1 cellular context compared by ENCODE assay signal in genomic region chr16:75250809-75251279, GRCh38.
TF ChIP-seq lines count a peak whose summit lies in the region.

No MANE protein-coding gene starts in this region.

TF ChIP-seq in HepG2, 621 proteins besides CTCF, POLR2A, EP300 and RAD21 (continued from another document and continues in another):
- TF ChIP-seq ZNF274 (CRISPR knock-in tag; IDR thresholded peaks at IDR 0.05) (peak; percentile 84), NRL (CRISPR knock-in tag; IDR thresholded peaks at IDR 0.05; ENCODE audit: borderline replicate concordance) (peak; percentile 61; the same call in 1 of the 2 replicates), CAMTA2 (CRISPR knock-in tag; IDR thresholded peaks at IDR 0.05; ENCODE audit: borderline replicate concordance) (peak; percentile 89; the same call in 1 of the 2 replicates), PAF1 (CRISPR knock-in tag; IDR thresholded peaks at IDR 0.05) (no peak), PRDM15 (CRISPR knock-in tag; IDR thresholded peaks at IDR 0.05) (peak; percentile 48), TERF1 (CRISPR knock-in tag; IDR thresholded peaks at IDR 0.05) (no peak), ZNF34 (CRISPR knock-in tag; IDR thresholded peaks at IDR 0.05; ENCODE audit: borderline replicate concordance) (peak; percentile 58; the same call in 1 of the 2 replicates), ZHX2 (IDR thresholded peaks at IDR 0.05; ENCODE audit: low read depth) (no peak), ZHX2 (CRISPR knock-in tag; IDR thresholded peaks at IDR 0.05; ENCODE audit: borderline replicate concordance) (peak; percentile 31; the same call in 1 of the 2 replicates), ZSCAN5A (CRISPR knock-in tag; IDR thresholded peaks at IDR 0.05; ENCODE audit: borderline replicate concordance) (no peak; the same call in 1 of the 2 replicates), ZBTB10 (CRISPR knock-in tag; IDR thresholded peaks at IDR 0.05; ENCODE audit: borderline replicate concordance) (no peak; the same call in 1 of the 2 replicates), SNAPC5 (CRISPR knock-in tag; IDR thresholded peaks at IDR 0.05; ENCODE audit: borderline replicate concordance) (no peak), ZNF501 (CRISPR knock-in tag; IDR thresholded peaks at IDR 0.05) (peak; percentile 98), ZNF577 (CRISPR knock-in tag; IDR thresholded peaks at IDR 0.05; ENCODE audit: borderline replicate concordance, low read depth) (no peak), FOXM1 (CRISPR knock-in tag; IDR thresholded peaks at IDR 0.05) (no peak), ZNF337 (CRISPR knock-in tag; IDR thresholded peaks at IDR 0.05; ENCODE audit: borderline replicate concordance, low read depth) (no peak), HBP1 (CRISPR knock-in tag; IDR thresholded peaks at IDR 0.05; ENCODE audit: low read depth) (no peak), RFX5 (IDR thresholded peaks at IDR 0.05; ENCODE audit: low read depth, low read length) (no peak; the same call in 1 of the 2 replicates), ZBTB20 (CRISPR knock-in tag; IDR thresholded peaks at IDR 0.05; ENCODE audit: borderline replicate concordance, low read depth) (no peak), ATF5 (CRISPR knock-in tag; IDR thresholded peaks at IDR 0.05; ENCODE audit: low read depth) (no peak), ZNF503 (CRISPR knock-in tag; IDR thresholded peaks at IDR 0.05) (peak; percentile 50), ZC3H13 (CRISPR knock-in tag; IDR thresholded peaks at IDR 0.05) (peak; percentile 86), NFATC3 (CRISPR knock-in tag; IDR thresholded peaks at IDR 0.05) (no peak), ZFP62 (CRISPR knock-in tag; IDR thresholded peaks at IDR 0.05) (no peak), ZNF564 (CRISPR knock-in tag; IDR thresholded peaks at IDR 0.05) (peak; percentile 66), MLLT10 (CRISPR knock-in tag; IDR thresholded peaks at IDR 0.05) (no peak), BCL3 (CRISPR knock-in tag; IDR thresholded peaks at IDR 0.05) (peak; percentile 20; the same call in 1 of the 2 replicates), KLF16 (CRISPR knock-in tag; IDR thresholded peaks at IDR 0.05) (no peak; a peak in 1 of 4 replicates), ZNF432 (CRISPR knock-in tag; IDR thresholded peaks at IDR 0.05; ENCODE audit: borderline replicate concordance) (no peak), SMAD1 (CRISPR knock-in tag; IDR thresholded peaks at IDR 0.05; ENCODE audit: borderline replicate concordance, low read depth) (no peak), BATF2 (CRISPR knock-in tag; IDR thresholded peaks at IDR 0.05) (no peak), BRD4 (CRISPR knock-in tag; IDR thresholded peaks at IDR 0.05) (no peak), KMT2A (CRISPR knock-in tag; IDR thresholded peaks at IDR 0.05) (peak; percentile 34; the same call in 1 of the 2 replicates), HOXD1 (CRISPR knock-in tag; IDR thresholded peaks at IDR 0.05) (no peak), FOXA3 (CRISPR knock-in tag; IDR thresholded peaks at IDR 0.05) (0 out of 2 replicates have a peak, but pooled peaks have one; percentile 15), SP5 (CRISPR knock-in tag; IDR thresholded peaks at IDR 0.05; ENCODE audit: borderline replicate concordance, low read depth) (no peak), ELF4 (CRISPR knock-in tag; IDR thresholded peaks at IDR 0.05; ENCODE audit: borderline replicate concordance) (no peak), BCL6 (CRISPR knock-in tag; IDR thresholded peaks at IDR 0.05) (no peak), MEIS1 (CRISPR knock-in tag; IDR thresholded peaks at IDR 0.05; ENCODE audit: borderline replicate concordance) (no peak)
